In genomic region chr3:129087138-129087702, GRCh38 we compare ENCODE assay signal across 13 cellular contexts. TPM values are rescaled to one million over a fixed set of nuclear protein-coding genes. Genes with fewer than 3 reads are reported as not detected.
DNase-seq lines count a peak whose midpoint lies in the region; ATAC-seq and TF ChIP-seq lines count a peak whose summit lies in the region.
"Had no signal": no experiment of that assay in that cellular context is flagged by ENCODE, and none has a peak within 500 bp of the region (broad histone marks: within the 10 kb centered on the region; RNA-seq: fewer than 3 reads in every experiment).

No MANE protein-coding gene starts in this region.

- TF ChIP-seq POLR2A in GM19193 (IDR thresholded peaks at IDR 0.05; ENCODE audit: extremely low read depth, insufficient read depth, insufficient read length) (peak; percentile 7), erythroblast (IDR thresholded peaks at IDR 0.05; ENCODE audit: low read length) (no peak)

- H3K27ac ChIP-seq in right atrium auricular region (peak overlapping the region; percentile 73 to 75), psoas muscle (peak overlapping the region; percentile 61)
- H3K27ac ChIP-seq: C4-2B had no signal

- DNase-seq in choroid plexus epithelial cell (ENCODE audit: low read depth) (peak; percentile 50), right atrium auricular region (ENCODE audit: low spot score) (peak; percentile 73), psoas muscle (no peak), glomerular visceral epithelial cell (ENCODE audit: extremely low spot score) (no peak), erythroblast (lab: John Stamatoyannopoulos, UW) (no peak)
- DNase-seq: activated B cell treated with CpG ODN at 0.5 μM for 24 hours; activated T-cell treated with anti-CD3 and anti-CD28 coated beads, Interleukin-2, amount 50 U/mL, for 72 hours; NCI-H1436 treated with DMSO at 0.1 percent for 48 hours had no signal

- H3K27me3 ChIP-seq in right atrium auricular region = no peaks in the 10 kb centered on the region
- H3K27me3 ChIP-seq in psoas muscle (ENCODE audit: insufficient read depth in 3 of 3, low read length in 2 of 3) = no peaks in the 10 kb centered on the region

- WGBS in psoas muscle, 3 donors = 49 to 62% (median 51%) methylated on average over 8 of the region's 8 CpGs

- intact Hi-C loops in psoas muscle (cut with DNase I) = no loop called here

- H3K4me1 ChIP-seq in right atrium auricular region = peaks cover 0 to 9% of the 10 kb centered on the region in 2 donors
- peaks cover 6% of the 10 kb centered on the region for H3K4me1 ChIP-seq in psoas muscle

- no peaks in the 10 kb centered on the region for H3K9me3 ChIP-seq in right atrium auricular region
- no peaks in the 10 kb centered on the region for H3K9me3 ChIP-seq in psoas muscle

- ATAC-seq in psoas muscle = peak; percentile 51 to 76 (median 62)
- no peak for ATAC-seq in HG02610 (IDR thresholded peaks at IDR 0.05; ENCODE audit: unreplicated experiment)
- ATAC-seq in GM18511 (IDR thresholded peaks at IDR 0.05; ENCODE audit: unreplicated experiment) = no peak

- H3K36me3 ChIP-seq in right atrium auricular region (peaks cover under 1% of the 10 kb centered on the region), psoas muscle (ENCODE audit: insufficient read depth in 1 of 2, low read depth in 1 of 2) (peaks cover 0 to 10% of the 10 kb centered on the region in 2 donors)

- TF ChIP-seq CTCF in choroid plexus epithelial cell (conservative IDR thresholded peaks at IDR 0.05; ENCODE audit: low read depth, low read length) = no peak
- TF ChIP-seq CTCF in right atrium auricular region (IDR thresholded peaks at IDR 0.05) = no peak
- no peak for TF ChIP-seq CTCF in psoas muscle (IDR thresholded peaks at IDR 0.05)

- H3K4me3 ChIP-seq in choroid plexus epithelial cell (ENCODE audit: low read depth, low read length) (no peak overlapping the region), right atrium auricular region (no peak overlapping the region), psoas muscle (no peak overlapping the region)

RNA-seq across cellular contexts. Expression of gene GP9, which starts 26.6 kb away (rescaled TPM):
- not detected for total RNA-seq in right atrium auricular region
- total RNA-seq in psoas muscle = not detected
- under 1 TPM; 0.04 to 0.21 (median 0.09) TPM for polyA plus RNA-seq in psoas muscle
- total RNA-seq: activated B cell treated with CpG ODN at 0.5 μM for 24 hours; activated T-cell treated with anti-CD3 and anti-CD28 coated beads, Interleukin-2, amount 50 U/mL, for 72 hours; RPMI7951 had no signal

RNA-seq across cellular contexts. Expression of gene RAB43, which starts 34.4 kb away (rescaled TPM):
- total RNA-seq in right atrium auricular region (1 to 10 TPM; 5.3 to 8.2 TPM), psoas muscle (1 to 10 TPM; 1.6 to 5.1 (median 2.6) TPM)
- 1 to 10 TPM in 2 of 3 donors, under 1 TPM in 1; 0.62 to 1.3 (median 1.2) TPM for polyA plus RNA-seq in psoas muscle

Comparison
In these comparisons a context has a peak if more than half of its experiments do, and no peak if none do; other contexts are left out.
1. DNase-seq: peak in choroid plexus epithelial cell (single experiment) and right atrium auricular region (single experiment); none in psoas muscle (0 of 2), glomerular visceral epithelial cell (single experiment) and erythroblast (0 of 2).
2. ATAC-seq: peak in psoas muscle (4 of 4); none in HG02610 (single experiment) and GM18511 (single experiment).